ENCODE assay signal across 8 cellular contexts in genomic region chr13:92307752-92308151, GRCh38.
"Had no signal": no experiment of that assay in that cellular context is flagged by ENCODE, and none has a peak within 500 bp of the region (broad histone marks: within the 10 kb centered on the region; RNA-seq: fewer than 3 reads in every experiment).

No MANE protein-coding gene starts in this region.

- FAIRE-seq: H1, H54, HepG2 had no signal

- ATAC-seq: GM23338, HepG2 had no signal

- DNase-seq: H9, HCEC 1CT, HFFc6 had no signal

- H3K4me2 ChIP-seq: GM23338 had no signal

- H3K27ac ChIP-seq: HL-60 had no signal

- H2AFZ ChIP-seq: GM23338 had no signal

- H3K4me3 ChIP-seq: GM23338 had no signal
